In the genomic region with DNA sequence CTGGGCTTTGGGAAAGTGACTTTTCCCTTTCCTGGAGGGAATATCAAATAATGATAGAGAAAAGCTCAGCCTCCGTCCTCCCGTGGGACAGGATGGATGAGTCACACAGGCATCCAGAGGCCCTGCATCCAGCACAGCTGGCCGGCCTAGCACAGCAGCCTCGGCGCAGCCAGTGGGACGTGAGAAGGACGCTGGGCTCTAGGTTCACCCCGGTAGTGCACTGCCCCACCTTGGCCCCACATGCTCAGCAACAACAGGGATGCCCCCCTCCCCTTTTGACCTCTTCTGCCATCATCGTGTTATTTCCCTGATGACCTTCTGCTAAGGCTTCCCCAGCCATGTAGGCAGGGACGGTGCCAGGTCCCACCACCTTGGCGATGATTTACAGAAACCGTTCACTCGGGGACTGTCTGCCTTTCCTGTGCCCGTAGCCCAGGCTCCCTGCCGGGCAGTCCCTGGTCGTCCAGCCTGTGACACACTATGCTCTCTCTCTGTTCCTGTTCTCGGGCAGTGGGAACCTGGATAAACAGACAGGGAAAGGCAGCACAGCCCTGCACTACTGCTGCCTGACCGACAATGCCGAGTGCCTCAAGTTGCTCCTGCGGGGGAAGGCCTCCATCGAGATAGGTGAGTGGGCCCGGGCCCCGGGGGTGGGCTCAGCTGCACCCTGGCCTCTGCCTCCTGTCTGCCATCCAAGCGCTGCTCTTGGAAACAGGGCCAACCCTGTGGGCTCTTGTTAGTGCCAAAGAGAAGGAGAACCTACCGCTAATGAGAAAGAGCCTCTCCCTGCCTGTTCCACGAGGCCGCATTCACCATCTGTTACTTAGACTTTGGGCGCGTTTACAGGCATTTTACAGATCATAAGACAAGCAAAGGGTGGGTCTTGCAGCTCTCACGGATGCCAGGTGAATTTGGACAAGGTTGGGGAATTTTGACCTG, we compare ENCODE assay signal across 8 cellular contexts. TPM values are rescaled to one million over a fixed set of nuclear protein-coding genes. Genes with fewer than 3 reads are reported as not detected.
DNase-seq lines count a peak whose midpoint lies in the region; ATAC-seq and TF ChIP-seq lines count a peak whose summit lies in the region.
"Had no signal": no experiment of that assay in that cellular context is flagged by ENCODE, and none has a peak within 500 bp of the region (broad histone marks: within the 10 kb centered on the region; RNA-seq: fewer than 3 reads in every experiment).

No MANE protein-coding gene starts in this region.

- no peaks in the 10 kb centered on the region for H3K9me3 ChIP-seq in MG63
- no peaks in the 10 kb centered on the region for H3K9me3 ChIP-seq in left lung
- no peaks in the 10 kb centered on the region for H3K9me3 ChIP-seq in vagina

- H3K36me3 ChIP-seq in MG63 (peaks cover 68% of the 10 kb centered on the region), left lung (peaks cover 0 to 14% of the 10 kb centered on the region in 2 donors), vagina (peaks cover 0 to 10% of the 10 kb centered on the region in 2 donors)

- H3K4me3 ChIP-seq in MG63 (no peak overlapping the region), left lung (no peak overlapping the region), vagina (no peak overlapping the region)

- no peak for TF ChIP-seq CTCF in left lung (IDR thresholded peaks at IDR 0.05)
- no peak for TF ChIP-seq CTCF in vagina (IDR thresholded peaks at IDR 0.05)

- H3K4me1 ChIP-seq in left lung (no peaks in the 10 kb centered on the region), vagina (peaks cover 35% of the 10 kb centered on the region)

- H3K27ac ChIP-seq in left lung (peak overlapping the region; percentile 59 to 63), vagina (peak overlapping the region; percentile 89)

- DNase-seq in MG63: peak; percentile 82
- peak; percentile 61 to 76 for DNase-seq in cerebellar nuclear complex (lab: John Stamatoyannopoulos, UW)
- peak; percentile 49 to 77 for DNase-seq in left lung
- DNase-seq in vagina (ENCODE audit: extremely low spot score in 2 of 2): no peak
- no peak for DNase-seq in activated CD4-positive, alpha-beta T cell treated with anti-CD3 and anti-CD28 coated beads for 1 hour
- no peak for DNase-seq in GM19238 (ENCODE audit: insufficient read length, low spot score)

- H3K27me3 ChIP-seq in MG63: no peaks in the 10 kb centered on the region
- H3K27me3 ChIP-seq in left lung: no peaks in the 10 kb centered on the region
- H3K27me3 ChIP-seq in vagina: no peaks in the 10 kb centered on the region

- intact Hi-C loops in left lung (cut with DNase I) (loop anchor here in 1 of 2 donors (10.0 kb wide), 1 partner anchor 234 kb away; no protein-coding TSS in a partner anchor), vagina (cut with DNase I) (no loop called here)

- no peak for TF ChIP-seq POLR2A in vagina (IDR thresholded peaks at IDR 0.05)

- ATAC-seq in left lung (peak; percentile 77), HG03108 (IDR thresholded peaks at IDR 0.05; ENCODE audit: unreplicated experiment) (no peak)
- ATAC-seq: activated T-helper 17 cell treated with anti-CD3 and anti-CD28 coated beads, Interleukin-2, amount 50 U/mL, for 72 hours had no signal

RNA-seq across cellular contexts. Expression of gene ITGB1BP1, which starts 44.6 kb away (rescaled TPM):
- 95.1 and 158 TPM in 2 replicates for total RNA-seq in MG63 (2014; rRNA removed; shearing (Covaris generic); ENCODE audit: low replicate concordance)
- 10 to 100 TPM; 74.0 to 82.4 TPM for total RNA-seq in left lung
- total RNA-seq in vagina: 53.8 TPM

RNA-seq across cellular contexts. Expression of gene CPSF3, which starts 44.8 kb away (rescaled TPM):
- 31.1 and 39.4 TPM in 2 replicates for total RNA-seq in MG63 (2014; rRNA removed; shearing (Covaris generic); ENCODE audit: low replicate concordance)
- total RNA-seq in left lung: 10 to 100 TPM; 25.9 to 30.3 TPM
- 19.4 TPM for total RNA-seq in vagina

Comparison
In these comparisons a context has a peak if more than half of its experiments do, and no peak if none do; other contexts are left out.
1. DNase-seq: peak in MG63 (single experiment), cerebellar nuclear complex (2 of 2) and left lung (2 of 2); none in vagina (0 of 2), activated CD4-positive, alpha-beta T cell treated with anti-CD3 and anti-CD28 coated beads for 1 hour (single experiment) and GM19238 (single experiment).